Comparison of ENCODE assay signal across 35 cellular contexts in genomic region chr1:182495002-182495401, GRCh38. TPM values are rescaled to one million over a fixed set of nuclear protein-coding genes. Genes with fewer than 3 reads are reported as not detected.
"Had no signal": no experiment of that assay in that cellular context is flagged by ENCODE, and none has a peak within 500 bp of the region (broad histone marks: within the 10 kb centered on the region; RNA-seq: fewer than 3 reads in every experiment).

No MANE protein-coding gene starts in this region.

- ATAC-seq: activated CD8-positive, alpha-beta T cell treated with anti-CD3 and anti-CD28 coated beads for 36 hours; activated naive CD4-positive, alpha-beta T cell treated with anti-CD3 and anti-CD28 coated beads, Interleukin-2, amount 50 U/mL, for 72 hours; activated T-cell treated with anti-CD3 and anti-CD28 coated beads, Interleukin-2, amount 50 U/mL, for 4 hours; activated T-cell treated with anti-CD3 and anti-CD28 coated beads, Interleukin-2, amount 50 U/mL, for 72 hours; activated T-helper 17 cell treated with anti-CD3 and anti-CD28 coated beads, Interleukin-2, amount 50 U/mL, for 72 hours; body of pancreas had no signal

- H3K27me3 ChIP-seq: adrenal gland, body of pancreas, brain microvascular endothelial cell, breast epithelium had no signal

- H3K4me1 ChIP-seq: adrenal gland, body of pancreas, breast epithelium had no signal

- DNase-seq: activated B cell treated with CpG ODN at 0.5 μM for 24 hours; activated CD4-positive, alpha-beta memory T cell treated with anti-CD3 and anti-CD28 coated beads for 36 hours; activated CD4-positive, alpha-beta T cell treated with anti-CD3 and anti-CD28 coated beads for 4 hours; activated CD4-positive, alpha-beta T cell treated with anti-CD3 and anti-CD28 coated beads, Interleukin-2, amount 10 ng/mL, durations not matched to agents 24 days and 14 days; activated CD4-positive, alpha-beta T cell treated with anti-CD3 and anti-CD28 coated beads, Interleukin-2, amount 50 U/mL, for 1 hour; activated CD4-positive, alpha-beta T cell treated with anti-CD3 and anti-CD28 coated beads, Interleukin-2, amount 50 U/mL, for 4 hours; activated CD4-positive, CD25-positive, alpha-beta regulatory T cell treated with anti-CD3 and anti-CD28 coated beads, Interleukin-2, amount 50 U/mL, for 72 hours; activated CD8-positive, alpha-beta memory T cell treated with anti-CD3 and anti-CD28 coated beads, Interleukin-2, amount 50 U/mL, for 4 hours; activated CD8-positive, alpha-beta T cell treated with anti-CD3 and anti-CD28 coated beads for 36 hours; activated effector memory CD4-positive, alpha-beta T cell treated with anti-CD3 and anti-CD28 coated beads, Interleukin-2, amount 50 U/mL, for 16 hours; activated gamma-delta T cell treated with Interleukin-2 at 50 U/mL for 16 hours; activated naive CD4-positive, alpha-beta T cell; activated naive CD4-positive, alpha-beta T cell treated with anti-CD3 and anti-CD28 coated beads for 36 hours; activated naive CD4-positive, alpha-beta T cell treated with anti-CD3 and anti-CD28 coated beads, Interleukin-2, amount 50 U/mL, for 16 hours; activated naive CD8-positive, alpha-beta T cell treated with anti-CD3 and anti-CD28 coated beads for 36 hours; activated T-cell treated with anti-CD3 and anti-CD28 coated beads for 4 hours; activated T-cell treated with anti-CD3 and anti-CD28 coated beads, Interleukin-2, amount 50 U/mL, for 1 hour; activated T-cell treated with anti-CD3 and anti-CD28 coated beads, Interleukin-2, amount 50 U/mL, for 4 hours; activated T-cell treated with anti-CD3 and anti-CD28 coated beads, Interleukin-2, amount 50 U/mL, for 72 hours; adrenal gland; amniotic stem cell; aorta; body of pancreas; brain microvascular endothelial cell; caudate nucleus; T-helper 1 cell; T-helper 2 cell; T-helper 9 cell had no signal

- H3K27ac ChIP-seq: adrenal gland, body of pancreas, brain microvascular endothelial cell, breast epithelium, VCaP had no signal

- H3K9me3 ChIP-seq: adrenal gland, body of pancreas, breast epithelium had no signal

- H3K36me3 ChIP-seq: adrenal gland, brain microvascular endothelial cell, breast epithelium had no signal

- H3K4me3 ChIP-seq: adrenal gland, body of pancreas, breast epithelium had no signal

RNA-seq across cellular contexts. Expression of gene RGSL1, which starts 45.1 kb away (rescaled TPM):
- total RNA-seq: activated B cell treated with CpG ODN at 0.5 μM for 24 hours; activated CD4-positive, alpha-beta memory T cell treated with anti-CD3 and anti-CD28 coated beads for 36 hours; activated CD4-positive, alpha-beta T cell treated with anti-CD3 and anti-CD28 coated beads, Interleukin-2, amount 10 ng/mL, durations not matched to agents 24 days and 14 days; activated CD8-positive, alpha-beta memory T cell treated with anti-CD3 and anti-CD28 coated beads for 36 hours; activated CD8-positive, alpha-beta T cell treated with anti-CD3 and anti-CD28 coated beads for 36 hours; activated naive CD4-positive, alpha-beta T cell treated with anti-CD3 and anti-CD28 coated beads for 36 hours; activated naive CD4-positive, alpha-beta T cell treated with anti-CD3 and anti-CD28 coated beads, Interleukin-2, amount 50 U/mL, for 72 hours; activated naive CD8-positive, alpha-beta T cell treated with anti-CD3 and anti-CD28 coated beads for 36 hours; activated T-cell treated with anti-CD3 and anti-CD28 coated beads, Interleukin-2, amount 50 U/mL, for 4 hours; activated T-cell treated with anti-CD3 and anti-CD28 coated beads, Interleukin-2, amount 50 U/mL, for 72 hours; activated T-helper 1 cell treated with anti-CD3 and anti-CD28 coated beads, Interleukin-12 subunit alpha, Interleukin-12 subunit beta, Interleukin-2, Interleukin-4 antibody, amounts not matched to agents 30 ng/mL and 10 ng/mL and 1 ng/mL, durations not matched to agents 14 hours and 24 hours and 36 hours; activated T-helper 17 cell treated with anti-CD3 and anti-CD28 coated beads, Interleukin-2, amount 50 U/mL, for 72 hours; adrenal gland; aorta; astrocyte; body of pancreas; breast epithelium had no signal
- polyA plus RNA-seq: adrenal gland, aorta had no signal
